Comparison of ENCODE assay signal across 12 cellular contexts in the genomic region with DNA sequence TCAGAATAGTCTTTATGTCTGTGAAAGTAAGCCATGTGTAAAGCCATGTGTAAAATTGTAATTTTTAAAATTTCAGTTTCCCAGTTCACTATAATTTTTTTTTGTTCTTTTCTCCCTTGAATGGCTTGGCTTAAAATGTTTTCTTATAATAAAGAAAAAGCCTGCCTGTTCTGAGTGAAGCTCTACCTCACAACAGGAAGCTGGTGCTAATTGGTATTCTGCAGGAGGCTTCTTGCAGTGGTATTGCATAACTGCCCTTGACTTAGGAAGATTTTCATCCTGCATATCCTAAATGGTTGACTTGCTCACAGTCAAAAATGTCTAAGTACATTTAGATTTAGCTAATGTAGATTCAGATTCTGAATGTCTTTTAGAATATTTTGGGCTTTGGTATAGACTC. TPM values are rescaled to one million over a fixed set of nuclear protein-coding genes. Genes with fewer than 3 reads are reported as not detected.
DNase-seq lines count a peak whose midpoint lies in the region; ATAC-seq lines count a peak whose summit lies in the region.
"Had no signal": no experiment of that assay in that cellular context is flagged by ENCODE, and none has a peak within 500 bp of the region (broad histone marks: within the 10 kb centered on the region; RNA-seq: fewer than 3 reads in every experiment).

No MANE protein-coding gene starts in this region.

- no peak overlapping the region for H3K9ac ChIP-seq in GM23248

- ATAC-seq in GM18511 (IDR thresholded peaks at IDR 0.05; ENCODE audit: unreplicated experiment) (no peak), GM21717 (IDR thresholded peaks at IDR 0.05; ENCODE audit: unreplicated experiment) (no peak)
- ATAC-seq: left lobe of liver, sciatic nerve had no signal

- no peaks in the 10 kb centered on the region for H3K9me3 ChIP-seq in GM23248 (ENCODE audit: low read depth)

- H2AFZ ChIP-seq in GM23248: no peak overlapping the region

- no peak overlapping the region for H3K4me3 ChIP-seq in GM23248

- no peaks in the 10 kb centered on the region for H3K27me3 ChIP-seq in GM23248 (replicated peaks; ENCODE audit: insufficient read depth)

- H3K36me3 ChIP-seq in GM23248 (ENCODE audit: low read depth): peaks cover 85% of the 10 kb centered on the region

- H3K79me2 ChIP-seq in GM23248 (ENCODE audit: insufficient read depth): peaks cover 100% of the 10 kb centered on the region

- in situ Hi-C loops in GM23248 (cut with MboI): no loop called here

- H3K4me1 ChIP-seq in GM23248 (ENCODE audit: insufficient read depth): peaks cover 18% of the 10 kb centered on the region; the same call in 1 of the 2 replicates

- DNase-seq in GM23248 (peak; percentile 67), NCI-H226 (peak; percentile 33), caudate nucleus (lab: John Stamatoyannopoulos, UW) (peak in 4 of 61 donors; percentile 36 to 62 (median 40)), midbrain (lab: John Stamatoyannopoulos, UW) (peak; percentile 48), 8988T (no peak)
- no peak for DNase-seq in stimulated activated CD4-positive, alpha-beta T cell treated with anti-CD3 and anti-CD28 coated beads, Interleukin-1b, Interleukin-23, amount 100 ng/mL, for 48 hours
- DNase-seq: activated effector memory CD4-positive, alpha-beta T cell treated with Interleukin-2 at 50 U/mL for 16 hours; stimulated activated CD8-positive, alpha-beta memory T cell treated with anti-CD3 and anti-CD28 coated beads, Interleukin-4, amount 100 ng/mL, for 48 hours had no signal

- peaks cover 58% of the 10 kb centered on the region for H3F3A ChIP-seq in GM23248 (ENCODE audit: insufficient read depth)

- no peak overlapping the region for H3K4me2 ChIP-seq in GM23248 (ENCODE audit: unreplicated experiment)

- H3K9me2 ChIP-seq in GM23248 (ENCODE audit: insufficient read depth): no peaks in the 10 kb centered on the region

- peaks cover 12% of the 10 kb centered on the region; the same call in 1 of the 2 replicates for H4K20me1 ChIP-seq in GM23248 (ENCODE audit: insufficient read depth)

- 0 out of 2 replicates have a peak overlapping the region, but pooled peaks have one; percentile 10 for H3K27ac ChIP-seq in GM23248
- H3K27ac ChIP-seq in caudate nucleus (ENCODE audit: low read depth, low read length): peak overlapping the region; percentile 63

RNA-seq across cellular contexts. Expression of gene ATP2A2, which starts 49.5 kb away (rescaled TPM):
- 142 and 148 TPM in 2 replicates for total RNA-seq in GM23248 (2014; rRNA removed; shearing (Covaris generic))
- polyA plus RNA-seq in GM23248 (2016; fragmentation: Nextera tagmentation; extraction: Ambion mirVana): 28.7 and 29.5 TPM in 2 replicates

Comparison
In these comparisons a context has a peak if more than half of its experiments do, and no peak if none do; other contexts are left out.
1. DNase-seq: peak in GM23248 (single experiment), NCI-H226 (single experiment) and midbrain (single experiment); none in 8988T (single experiment) and stimulated activated CD4-positive, alpha-beta T cell treated with anti-CD3 and anti-CD28 coated beads, Interleukin-1b, Interleukin-23, amount 100 ng/mL, for 48 hours (single experiment).